29 cellular contexts compared by ENCODE assay signal in the genomic region with DNA sequence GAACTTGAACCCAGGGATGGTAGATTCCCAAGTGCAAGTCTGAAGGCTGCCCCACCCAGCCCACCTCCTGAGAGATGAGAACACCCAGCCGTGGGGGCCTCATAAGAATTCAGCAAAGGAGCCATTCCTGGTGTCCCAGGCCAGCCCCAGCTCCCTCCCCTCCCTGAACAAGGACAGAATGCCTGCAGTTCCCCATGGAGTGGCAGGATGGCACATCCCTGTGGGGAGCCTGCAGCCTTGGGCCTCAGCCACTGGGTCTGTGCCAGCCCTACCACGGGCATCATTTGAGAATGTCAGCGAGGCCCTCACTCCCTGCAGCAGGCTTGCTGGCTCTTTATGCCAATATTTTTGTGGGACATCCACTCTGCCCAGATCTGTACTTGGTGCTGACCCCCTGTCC.
"Had no signal": no experiment of that assay in that cellular context is flagged by ENCODE, and none has a peak within 500 bp of the region (broad histone marks: within the 10 kb centered on the region; RNA-seq: fewer than 3 reads in every experiment).

No MANE protein-coding gene starts in this region.

- FAIRE-seq: bronchial epithelial cell, colon had no signal

- H3K36me3 ChIP-seq: ascending aorta, cardiac muscle cell, WERI-Rb-1 had no signal

- H3K4me3 Mint-ChIP-seq: activated CD4-positive, alpha-beta memory T cell treated with anti-CD3 and anti-CD28 coated beads, Interleukin-2, amount 10 ng/mL, durations not matched to agents 7 days and 5 days; activated CD4-positive, alpha-beta T cell treated with anti-CD3 and anti-CD28 coated beads for 36 hours; activated CD4-positive, alpha-beta T cell treated with anti-CD3 and anti-CD28 coated beads, Interleukin-2, amount 10 ng/mL, durations not matched to agents 7 days and 5 days; activated CD8-positive, alpha-beta memory T cell treated with anti-CD3 and anti-CD28 coated beads, Interleukin-2, amount 10 ng/mL, durations not matched to agents 7 days and 5 days; activated CD8-positive, alpha-beta T cell treated with anti-CD3 and anti-CD28 coated beads, Interleukin-2, amount 10 ng/mL, durations not matched to agents 7 days and 5 days; activated naive CD4-positive, alpha-beta T cell treated with anti-CD3 and anti-CD28 coated beads, Interleukin-2, amount 10 ng/mL, durations not matched to agents 7 days and 5 days; activated naive CD4-positive, alpha-beta T cell treated with anti-CD3 and anti-CD28 coated beads, Interleukin-2, amount 50 U/mL, for 24 hours; activated naive CD8-positive, alpha-beta T cell; activated naive CD8-positive, alpha-beta T cell treated with anti-CD3 and anti-CD28 coated beads, Interleukin-2, amount 10 ng/mL, durations not matched to agents 7 days and 5 days; activated naive CD8-positive, alpha-beta T cell treated with anti-CD3 and anti-CD28 coated beads, Interleukin-2, amount 50 U/mL, for 24 hours; activated T-cell treated with anti-CD3 and anti-CD28 coated beads, Interleukin-2, amount 50 U/mL, for 24 hours; central memory CD8-positive, alpha-beta T cell; T-helper 17 cell; WTC11 had no signal

- H3K4me1 ChIP-seq: ascending aorta had no signal

- H3K9me3 ChIP-seq: ascending aorta had no signal

- H3K4me1 Mint-ChIP-seq: activated CD4-positive, alpha-beta T cell treated with anti-CD3 and anti-CD28 coated beads, Interleukin-2, amount 10 ng/mL, durations not matched to agents 7 days and 5 days; activated naive CD4-positive, alpha-beta T cell treated with anti-CD3 and anti-CD28 coated beads, Interleukin-2, amount 10 ng/mL, durations not matched to agents 7 days and 5 days; activated naive CD4-positive, alpha-beta T cell treated with anti-CD3 and anti-CD28 coated beads, Interleukin-2, amount 50 U/mL, for 24 hours; brain; central memory CD8-positive, alpha-beta T cell; T-helper 17 cell; WTC11 had no signal

- H3K4me3 ChIP-seq: ascending aorta, cardiac muscle cell had no signal

- H3K27ac ChIP-seq: ascending aorta, cardiac muscle cell, WERI-Rb-1 had no signal

- H3K27ac Mint-ChIP-seq: activated CD4-positive, alpha-beta memory T cell treated with anti-CD3 and anti-CD28 coated beads, Interleukin-2, amount 10 ng/mL, durations not matched to agents 7 days and 5 days; activated CD4-positive, alpha-beta T cell treated with anti-CD3 and anti-CD28 coated beads for 36 hours; activated CD4-positive, alpha-beta T cell treated with anti-CD3 and anti-CD28 coated beads, Interleukin-2, amount 10 ng/mL, durations not matched to agents 7 days and 5 days; activated CD8-positive, alpha-beta memory T cell treated with anti-CD3 and anti-CD28 coated beads, Interleukin-2, amount 10 ng/mL, durations not matched to agents 7 days and 5 days; activated CD8-positive, alpha-beta T cell treated with anti-CD3 and anti-CD28 coated beads, Interleukin-2, amount 10 ng/mL, durations not matched to agents 7 days and 5 days; activated naive CD4-positive, alpha-beta T cell treated with anti-CD3 and anti-CD28 coated beads, Interleukin-2, amount 10 ng/mL, durations not matched to agents 7 days and 5 days; activated naive CD4-positive, alpha-beta T cell treated with anti-CD3 and anti-CD28 coated beads, Interleukin-2, amount 50 U/mL, for 24 hours; activated naive CD8-positive, alpha-beta T cell; activated naive CD8-positive, alpha-beta T cell treated with anti-CD3 and anti-CD28 coated beads, Interleukin-2, amount 10 ng/mL, durations not matched to agents 7 days and 5 days; activated naive CD8-positive, alpha-beta T cell treated with anti-CD3 and anti-CD28 coated beads, Interleukin-2, amount 50 U/mL, for 24 hours; activated T-cell treated with anti-CD3 and anti-CD28 coated beads, Interleukin-2, amount 50 U/mL, for 24 hours; activated T-helper 2 cell treated with anti-CD3 and anti-CD28 coated beads, Interferon-gamma antibody, Interleukin-2, Interleukin-4, amounts not matched to agents 10 μg/mL and 5 μg/mL and 100 μg/mL, durations not matched to agents 14 hours and 24 hours and 36 hours; T-helper 17 cell; WTC11 had no signal

- H3K9me3 Mint-ChIP-seq: activated CD4-positive, alpha-beta memory T cell treated with anti-CD3 and anti-CD28 coated beads, Interleukin-2, amount 10 ng/mL, durations not matched to agents 7 days and 5 days; activated CD4-positive, alpha-beta T cell treated with anti-CD3 and anti-CD28 coated beads, Interleukin-2, amount 10 ng/mL, durations not matched to agents 7 days and 5 days; activated naive CD4-positive, alpha-beta T cell treated with anti-CD3 and anti-CD28 coated beads, Interleukin-2, amount 10 ng/mL, durations not matched to agents 7 days and 5 days; activated naive CD4-positive, alpha-beta T cell treated with anti-CD3 and anti-CD28 coated beads, Interleukin-2, amount 50 U/mL, for 24 hours; activated naive CD8-positive, alpha-beta T cell treated with anti-CD3 and anti-CD28 coated beads, Interleukin-2, amount 10 ng/mL, durations not matched to agents 7 days and 5 days; activated naive CD8-positive, alpha-beta T cell treated with anti-CD3 and anti-CD28 coated beads, Interleukin-2, amount 50 U/mL, for 24 hours; activated T-cell treated with anti-CD3 and anti-CD28 coated beads, Interleukin-2, amount 50 U/mL, for 24 hours; activated T-helper 2 cell treated with anti-CD3 and anti-CD28 coated beads, Interferon-gamma antibody, Interleukin-2, Interleukin-4, amounts not matched to agents 10 μg/mL and 5 μg/mL and 100 μg/mL, durations not matched to agents 14 hours and 24 hours and 36 hours; central memory CD8-positive, alpha-beta T cell had no signal

- H3K36me3 Mint-ChIP-seq: activated CD8-positive, alpha-beta memory T cell treated with anti-CD3 and anti-CD28 coated beads, Interleukin-2, amount 10 ng/mL, durations not matched to agents 7 days and 5 days; activated naive CD4-positive, alpha-beta T cell treated with anti-CD3 and anti-CD28 coated beads, Interleukin-2, amount 10 ng/mL, durations not matched to agents 7 days and 5 days; activated naive CD4-positive, alpha-beta T cell treated with anti-CD3 and anti-CD28 coated beads, Interleukin-2, amount 50 U/mL, for 24 hours; activated naive CD8-positive, alpha-beta T cell; activated naive CD8-positive, alpha-beta T cell treated with anti-CD3 and anti-CD28 coated beads, Interleukin-2, amount 10 ng/mL, durations not matched to agents 7 days and 5 days; brain; WTC11 had no signal

- DNase-seq: activated CD4-positive, alpha-beta T cell treated with anti-CD3 and anti-CD28 coated beads for 1 hour; activated CD4-positive, CD25-positive, alpha-beta regulatory T cell; activated CD8-positive, alpha-beta memory T cell treated with anti-CD3 and anti-CD28 coated beads for 24 hours; activated effector memory CD4-positive, alpha-beta T cell treated with Interleukin-2 at 50 U/mL for 16 hours; activated gamma-delta T cell; activated naive CD4-positive, alpha-beta T cell treated with Interleukin-2 at 50 U/mL for 16 hours; anterior cingulate cortex; T-helper 17 cell; WERI-Rb-1 had no signal

- ATAC-seq: activated CD4-positive, alpha-beta T cell treated with anti-CD3 and anti-CD28 coated beads for 36 hours; activated CD4-positive, CD25-positive, alpha-beta regulatory T cell treated with anti-CD3 and anti-CD28 coated beads, Interleukin-2, amount 50 U/mL, for 24 hours; activated naive CD8-positive, alpha-beta T cell treated with anti-CD3 and anti-CD28 coated beads, Interleukin-2, amount 50 U/mL, for 24 hours had no signal
